13 cellular contexts compared by ENCODE assay signal in the genomic region with DNA sequence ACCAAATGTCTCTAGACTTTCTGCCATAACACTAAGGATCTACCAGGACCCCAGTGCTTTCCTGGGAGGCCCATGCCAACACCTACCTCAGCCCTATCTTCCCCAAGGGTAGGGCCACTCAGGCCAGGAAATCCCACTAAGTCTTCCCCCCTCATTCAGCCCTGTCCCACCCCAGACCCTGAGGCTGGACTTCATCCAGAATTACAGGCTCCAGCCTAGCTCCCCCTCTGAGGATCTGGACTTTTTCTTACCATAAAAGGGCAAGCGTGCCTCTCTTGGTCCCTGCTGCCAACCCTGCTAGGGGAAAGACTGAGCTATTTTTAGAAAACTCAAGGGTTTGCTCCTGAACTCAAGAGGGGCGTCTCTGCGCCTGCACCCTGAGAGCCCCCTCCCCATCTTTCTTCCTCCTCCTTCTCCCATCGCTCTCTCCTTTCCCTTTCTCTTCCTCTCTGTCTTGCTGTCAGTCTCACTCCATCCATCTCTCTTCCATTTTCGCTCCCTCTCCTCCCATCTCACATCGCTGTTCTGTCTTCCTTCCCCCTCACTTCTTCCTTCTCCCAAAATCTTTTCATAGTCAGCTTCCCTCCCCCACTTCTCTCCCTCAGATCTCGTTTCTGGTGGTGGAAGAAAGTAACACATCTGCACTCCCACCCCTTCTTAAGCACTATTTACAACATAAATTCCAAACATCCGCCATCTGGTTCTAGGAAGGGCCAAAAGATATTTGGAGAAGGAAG. TPM values are rescaled to one million over a fixed set of nuclear protein-coding genes. Genes with fewer than 3 reads are reported as not detected.
DNase-seq lines count a peak whose midpoint lies in the region; ATAC-seq and TF ChIP-seq lines count a peak whose summit lies in the region.
"Had no signal": no experiment of that assay in that cellular context is flagged by ENCODE, and none has a peak within 500 bp of the region (broad histone marks: within the 10 kb centered on the region; RNA-seq: fewer than 3 reads in every experiment).

No MANE protein-coding gene starts in this region.

- peaks cover 0 to 97% of the 10 kb centered on the region in 2 donors for H3K4me1 ChIP-seq in right atrium auricular region
- peaks cover 65% of the 10 kb centered on the region for H3K4me1 ChIP-seq in rectal smooth muscle tissue (ENCODE audit: control insufficient read depth, insufficient read depth, low read length)

- peak; percentile 66 for DNase-seq in DMS 273 (lab: John Stamatoyannopoulos, UW; ENCODE audit: unreplicated experiment)
- no peak for DNase-seq in right atrium auricular region (ENCODE audit: low spot score)
- DNase-seq in H7, result no peak
- DNase-seq in 8988T, result no peak
- no peak for DNase-seq in NCI-H1417 (lab: John Stamatoyannopoulos, UW)
- DNase-seq: activated CD8-positive, alpha-beta memory T cell treated with anti-CD3 and anti-CD28 coated beads, Interleukin-2, amount 50 U/mL, for 4 hours; NCI-H1092; stimulated activated CD4-positive, alpha-beta T cell treated with anti-CD3 and anti-CD28 coated beads, Interleukin-4, amount 100 ng/mL, for 4 hours had no signal

- H3K27ac ChIP-seq in right atrium auricular region (peak overlapping the region; percentile 90 to 97), rectal smooth muscle tissue (ENCODE audit: low read depth, low read length) (peak overlapping the region; percentile 99)

- H3K27me3 ChIP-seq in right atrium auricular region (no peaks in the 10 kb centered on the region), rectal smooth muscle tissue (ENCODE audit: control insufficient read depth, insufficient read depth, low read length) (no peaks in the 10 kb centered on the region), H7 (ENCODE audit: control insufficient read depth, insufficient read depth, low read length) (no peaks in the 10 kb centered on the region)

- no peaks in the 10 kb centered on the region for H3K9me3 ChIP-seq in right atrium auricular region

- H3K4me3 ChIP-seq in WI38 (ENCODE audit: low read depth, low read length) (peak overlapping the region; percentile 18), right atrium auricular region (no peak overlapping the region), rectal smooth muscle tissue (ENCODE audit: low read length) (peak overlapping the region; percentile 3), H7 (ENCODE audit: insufficient read depth, low read depth, low read length) (no peak overlapping the region)

- no peak for ATAC-seq in GM19351 (IDR thresholded peaks at IDR 0.05; ENCODE audit: unreplicated experiment)

- no peak overlapping the region for H3K9ac ChIP-seq in rectal smooth muscle tissue (ENCODE audit: low read length)

- TF ChIP-seq CTCF in WI38 (IDR thresholded peaks at IDR 0.05; ENCODE audit: low read depth, low read length) (no peak), right atrium auricular region (IDR thresholded peaks at IDR 0.05) (no peak)

- H3K36me3 ChIP-seq in right atrium auricular region (no peaks in the 10 kb centered on the region), rectal smooth muscle tissue (ENCODE audit: control insufficient read depth, insufficient read depth, low read length) (peaks cover 54% of the 10 kb centered on the region), H7 (replicated peaks; ENCODE audit: control insufficient read depth, insufficient read depth, low read length) (no peaks in the 10 kb centered on the region)

RNA-seq across cellular contexts. Expression of a gene that starts 38.1 kb away (rescaled TPM):
- 1 to 10 TPM in 1 of 2 donors, under 1 TPM in 1; 0.83 to 2.9 TPM for total RNA-seq in right atrium auricular region
- total RNA-seq in H7 (2014; rRNA removed; shearing (Covaris generic)), result not detected in 2 replicates
- total RNA-seq: bronchial epithelial cell; T-helper 2 cell treated with Interferon-gamma antibody and Interleukin-4, amounts not matched to agents 100 ng/mL and 5 ng/mL, for 36 hours had no signal

RNA-seq across cellular contexts. Expression of a gene that starts 59.3 kb away (rescaled TPM):
- total RNA-seq in right atrium auricular region, result 1 to 10 TPM; 4.0 to 5.6 TPM
- total RNA-seq in H7 (2014; rRNA removed; shearing (Covaris generic)), result 6.5 and 9.4 TPM in 2 replicates

Comparison
In these comparisons a context has a peak if more than half of its experiments do, and no peak if none do; other contexts are left out.
1. H3K4me3 ChIP-seq: peak in WI38 (single experiment) and rectal smooth muscle tissue (single experiment); none in right atrium auricular region (0 of 2) and H7 (single experiment).